Comparison of ENCODE assay signal across 2 cellular contexts in the genomic region with DNA sequence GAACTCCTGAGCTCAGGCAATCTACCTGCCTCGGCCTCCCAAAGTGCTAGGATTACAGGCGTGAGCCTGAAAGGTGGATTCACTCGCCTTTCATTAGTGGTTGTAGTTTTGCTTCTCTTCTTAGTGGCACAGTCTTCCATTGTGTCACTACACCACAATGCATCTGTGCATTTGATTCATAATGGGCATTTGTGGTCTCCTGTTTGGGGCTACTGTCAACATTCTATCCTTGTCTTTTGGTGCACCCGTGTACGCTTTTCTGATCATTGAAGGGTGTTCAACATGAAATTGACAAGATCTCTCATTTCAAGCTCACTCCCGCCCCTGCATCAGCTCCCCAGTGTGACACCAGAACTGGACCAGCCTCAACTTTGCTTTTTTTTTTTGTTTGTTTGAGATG.
TF ChIP-seq lines count a peak whose summit lies in the region.

No MANE protein-coding gene starts in this region.

TF ChIP-seq in HCT116, 20 proteins besides CTCF, POLR2A, EP300 and RAD21:
- TF ChIP-seq JUND (IDR thresholded peaks at IDR 0.05) (no peak), FOSL1 (IDR thresholded peaks at IDR 0.05; ENCODE audit: low read depth) (no peak), EZH2 (IDR thresholded peaks at IDR 0.05) (no peak), ZNF274 (IDR thresholded peaks at IDR 0.05; ENCODE audit: low read depth, low read length) (no peak), POLR2AphosphoS5 (IDR thresholded peaks at IDR 0.05; ENCODE audit: low read depth, low read length) (no peak), YY1 (IDR thresholded peaks at IDR 0.05; ENCODE audit: extremely low read depth, insufficient replicate concordance, low read depth, low read length) (no peak), CBX3 (IDR thresholded peaks at IDR 0.05; ENCODE audit: low read depth) (no peak), SP1 (IDR thresholded peaks at IDR 0.05; ENCODE audit: low read depth) (no peak), EGR1 (IDR thresholded peaks at IDR 0.05; ENCODE audit: low read depth) (no peak), CEBPB (IDR thresholded peaks at IDR 0.05; ENCODE audit: low read depth) (no peak)
- TF ChIP-seq, protein P1, sequence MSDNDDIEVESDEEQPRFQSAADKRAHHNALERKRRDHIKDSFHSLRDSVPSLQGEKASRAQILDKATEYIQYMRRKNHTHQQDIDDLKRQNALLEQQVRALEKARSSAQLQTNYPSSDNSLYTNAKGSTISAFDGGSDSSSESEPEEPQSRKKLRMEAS (IDR thresholded peaks at IDR 0.05) = no peak
- TF ChIP-seq, protein P2, sequence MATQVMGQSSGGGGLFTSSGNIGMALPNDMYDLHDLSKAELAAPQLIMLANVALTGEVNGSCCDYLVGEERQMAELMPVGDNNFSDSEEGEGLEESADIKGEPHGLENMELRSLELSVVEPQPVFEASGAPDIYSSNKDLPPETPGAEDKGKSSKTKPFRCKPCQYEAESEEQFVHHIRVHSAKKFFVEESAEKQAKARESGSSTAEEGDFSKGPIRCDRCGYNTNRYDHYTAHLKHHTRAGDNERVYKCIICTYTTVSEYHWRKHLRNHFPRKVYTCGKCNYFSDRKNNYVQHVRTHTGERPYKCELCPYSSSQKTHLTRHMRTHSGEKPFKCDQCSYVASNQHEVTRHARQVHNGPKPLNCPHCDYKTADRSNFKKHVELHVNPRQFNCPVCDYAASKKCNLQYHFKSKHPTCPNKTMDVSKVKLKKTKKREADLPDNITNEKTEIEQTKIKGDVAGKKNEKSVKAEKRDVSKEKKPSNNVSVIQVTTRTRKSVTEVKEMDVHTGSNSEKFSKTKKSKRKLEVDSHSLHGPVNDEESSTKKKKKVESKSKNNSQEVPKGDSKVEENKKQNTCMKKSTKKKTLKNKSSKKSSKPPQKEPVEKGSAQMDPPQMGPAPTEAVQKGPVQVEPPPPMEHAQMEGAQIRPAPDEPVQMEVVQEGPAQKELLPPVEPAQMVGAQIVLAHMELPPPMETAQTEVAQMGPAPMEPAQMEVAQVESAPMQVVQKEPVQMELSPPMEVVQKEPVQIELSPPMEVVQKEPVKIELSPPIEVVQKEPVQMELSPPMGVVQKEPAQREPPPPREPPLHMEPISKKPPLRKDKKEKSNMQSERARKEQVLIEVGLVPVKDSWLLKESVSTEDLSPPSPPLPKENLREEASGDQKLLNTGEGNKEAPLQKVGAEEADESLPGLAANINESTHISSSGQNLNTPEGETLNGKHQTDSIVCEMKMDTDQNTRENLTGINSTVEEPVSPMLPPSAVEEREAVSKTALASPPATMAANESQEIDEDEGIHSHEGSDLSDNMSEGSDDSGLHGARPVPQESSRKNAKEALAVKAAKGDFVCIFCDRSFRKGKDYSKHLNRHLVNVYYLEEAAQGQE (IDR thresholded peaks at IDR 0.05; ENCODE audit: low read depth) = no peak
- TF ChIP-seq, protein P3, sequence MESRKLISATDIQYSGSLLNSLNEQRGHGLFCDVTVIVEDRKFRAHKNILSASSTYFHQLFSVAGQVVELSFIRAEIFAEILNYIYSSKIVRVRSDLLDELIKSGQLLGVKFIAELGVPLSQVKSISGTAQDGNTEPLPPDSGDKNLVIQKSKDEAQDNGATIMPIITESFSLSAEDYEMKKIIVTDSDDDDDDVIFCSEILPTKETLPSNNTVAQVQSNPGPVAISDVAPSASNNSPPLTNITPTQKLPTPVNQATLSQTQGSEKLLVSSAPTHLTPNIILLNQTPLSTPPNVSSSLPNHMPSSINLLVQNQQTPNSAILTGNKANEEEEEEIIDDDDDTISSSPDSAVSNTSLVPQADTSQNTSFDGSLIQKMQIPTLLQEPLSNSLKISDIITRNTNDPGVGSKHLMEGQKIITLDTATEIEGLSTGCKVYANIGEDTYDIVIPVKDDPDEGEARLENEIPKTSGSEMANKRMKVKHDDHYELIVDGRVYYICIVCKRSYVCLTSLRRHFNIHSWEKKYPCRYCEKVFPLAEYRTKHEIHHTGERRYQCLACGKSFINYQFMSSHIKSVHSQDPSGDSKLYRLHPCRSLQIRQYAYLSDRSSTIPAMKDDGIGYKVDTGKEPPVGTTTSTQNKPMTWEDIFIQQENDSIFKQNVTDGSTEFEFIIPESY (IDR thresholded peaks at IDR 0.05; ENCODE audit: extremely low read depth, insufficient replicate concordance, low read length) = no peak

TF ChIP-seq in H1, 55 proteins besides CTCF, POLR2A, EP300 and RAD21:
- TF ChIP-seq EGR1 (IDR thresholded peaks at IDR 0.05; ENCODE audit: borderline replicate concordance, low read depth, low read length) = no peak
- no peak for TF ChIP-seq ZNF274 (IDR thresholded peaks at IDR 0.05; ENCODE audit: borderline replicate concordance, extremely low read depth, low read length)
- no peak for TF ChIP-seq HDAC6 (IDR thresholded peaks at IDR 0.05; ENCODE audit: low read depth, low read length)
- TF ChIP-seq ASH2L (IDR thresholded peaks at IDR 0.05; ENCODE audit: low read length) = no peak
- no peak for TF ChIP-seq SP4 (IDR thresholded peaks at IDR 0.05; ENCODE audit: low read length)
